10 cellular contexts compared by ENCODE assay signal in genomic region chr20:3010985-3011723, GRCh38. TPM values are rescaled to one million over a fixed set of nuclear protein-coding genes. Genes with fewer than 3 reads are reported as not detected.
DNase-seq lines count a peak whose midpoint lies in the region; ATAC-seq and TF ChIP-seq lines count a peak whose summit lies in the region.
"Had no signal": no experiment of that assay in that cellular context is flagged by ENCODE, and none has a peak within 500 bp of the region (broad histone marks: within the 10 kb centered on the region; RNA-seq: fewer than 3 reads in every experiment).

No MANE protein-coding gene starts in this region.

- no peaks in the 10 kb centered on the region for H3K4me1 ChIP-seq in left lung

- peaks cover 0 to 72% of the 10 kb centered on the region in 2 donors for H3K36me3 ChIP-seq in left lung

- in situ Hi-C loops in KBM-7 (cut with MboI; ENCODE audit: low pct_unique_long_range_greater_than_20kb, low sequenced_read_pairs) = no loop called here

- H3K27me3 Mint-ChIP-seq in HFFc6 (ENCODE audit: insufficient read depth) = peaks cover 2% of the 10 kb centered on the region; the same call in 1 of the 2 replicates
- H3K27me3 Mint-ChIP-seq in activated naive CD8-positive, alpha-beta T cell treated with anti-CD3 and anti-CD28 coated beads, Interleukin-2, amount 10 ng/mL, durations not matched to agents 7 days and 5 days = no peaks in the 10 kb centered on the region

- intact Hi-C loops in left lung (cut with DNase I) = no loop called here

- H3K9me3 ChIP-seq in left lung = no peaks in the 10 kb centered on the region

- no peak overlapping the region for H3K27ac ChIP-seq in left lung

- peaks cover 26% of the 10 kb centered on the region for H3K36me3 Mint-ChIP-seq in HFFc6 (ENCODE audit: low read depth)
- peaks cover 23% of the 10 kb centered on the region for H3K36me3 Mint-ChIP-seq in activated naive CD8-positive, alpha-beta T cell treated with anti-CD3 and anti-CD28 coated beads, Interleukin-2, amount 10 ng/mL, durations not matched to agents 7 days and 5 days

- H3K4me3 Mint-ChIP-seq in HFFc6 = no peak overlapping the region
- no peak overlapping the region for H3K4me3 Mint-ChIP-seq in activated naive CD8-positive, alpha-beta T cell treated with anti-CD3 and anti-CD28 coated beads, Interleukin-2, amount 10 ng/mL, durations not matched to agents 7 days and 5 days
- H3K4me3 Mint-ChIP-seq: neural crest cell had no signal

- peaks cover 18% of the 10 kb centered on the region for H3K4me1 Mint-ChIP-seq in HFFc6 (ENCODE audit: low read depth)
- H3K4me1 Mint-ChIP-seq in activated naive CD8-positive, alpha-beta T cell treated with anti-CD3 and anti-CD28 coated beads, Interleukin-2, amount 10 ng/mL, durations not matched to agents 7 days and 5 days = peaks cover 12% of the 10 kb centered on the region
- H3K4me1 Mint-ChIP-seq: neural crest cell had no signal

- no peaks in the 10 kb centered on the region for H3K27me3 ChIP-seq in left lung

- no peak for TF ChIP-seq CTCF in HFFc6 (IDR thresholded peaks at IDR 0.05)
- no peak for TF ChIP-seq CTCF in left lung (IDR thresholded peaks at IDR 0.05)

- peak; percentile 30 for ATAC-seq in activated naive CD8-positive, alpha-beta T cell treated with anti-CD3 and anti-CD28 coated beads, Interleukin-2, amount 10 ng/mL, durations not matched to agents 7 days and 5 days (ENCODE audit: low read depth)
- peak; percentile 14 for ATAC-seq in left lung
- no peak for ATAC-seq in GM21786 (IDR thresholded peaks at IDR 0.05; ENCODE audit: unreplicated experiment)

- H3K4me3 ChIP-seq in left lung = no peak overlapping the region

- no peaks in the 10 kb centered on the region for H3K9me3 Mint-ChIP-seq in HFFc6
- no peaks in the 10 kb centered on the region for H3K9me3 Mint-ChIP-seq in activated naive CD8-positive, alpha-beta T cell treated with anti-CD3 and anti-CD28 coated beads, Interleukin-2, amount 10 ng/mL, durations not matched to agents 7 days and 5 days
- H3K9me3 Mint-ChIP-seq: neural crest cell had no signal

- POLR2A ChIA-PET in activated naive CD8-positive, alpha-beta T cell treated with anti-CD3 and anti-CD28 coated beads, Interleukin-2, amount 10 ng/mL, durations not matched to agents 7 days and 5 days (lab: Charles Lee) = no interaction called here

- peak in 2 of 3 experiments; percentile 15 to 54 for DNase-seq in NCI-H1417 (lab: John Stamatoyannopoulos, UW)
- no peak for DNase-seq in NCI-H1417 treated with DMSO at 0.1 percent for 48 hours (lab: John Stamatoyannopoulos, UW)
- DNase-seq in HFFc6 = peak; percentile 60
- no peak for DNase-seq in activated naive CD8-positive, alpha-beta T cell treated with anti-CD3 and anti-CD28 coated beads, Interleukin-2, amount 10 ng/mL, durations not matched to agents 7 days and 5 days
- no peak for DNase-seq in left lung
- DNase-seq in mucosa of gallbladder (ENCODE audit: low spot score) = no peak
- DNase-seq in KBM-7 = no peak
- DNase-seq: 8988T had no signal

- H3K27ac Mint-ChIP-seq in HFFc6 = peak overlapping the region; percentile 58
- peak overlapping the region; percentile 5 for H3K27ac Mint-ChIP-seq in activated naive CD8-positive, alpha-beta T cell treated with anti-CD3 and anti-CD28 coated beads, Interleukin-2, amount 10 ng/mL, durations not matched to agents 7 days and 5 days

RNA-seq across cellular contexts. Expression of gene GNRH2, which starts 32.3 kb away (rescaled TPM):
- under 1 TPM in 1 of 6 experiments, not detected in 5; 0.26 TPM for total RNA-seq in HFFc6 (2021; fragmentation: NEBNext Ultra II Directional; extraction: Animal tissue kit (Norgen Biotek cat#: 25700))
- 1 to 10 TPM in 1 of 2 experiments, under 1 TPM in 1; 0.85 to 1.6 TPM for total RNA-seq in activated naive CD8-positive, alpha-beta T cell treated with anti-CD3 and anti-CD28 coated beads, Interleukin-2, amount 10 ng/mL, durations not matched to agents 7 days and 5 days
- total RNA-seq in left lung = under 1 TPM in 1 of 2 donors, not detected in 1; 0.63 TPM
- 0.75 TPM for total RNA-seq in mucosa of gallbladder

RNA-seq across cellular contexts. Expression of gene MRPS26, which starts 34.7 kb away (rescaled TPM):
- total RNA-seq in HFFc6 (2021; fragmentation: NEBNext Ultra II Directional; extraction: Animal tissue kit (Norgen Biotek cat#: 25700)) = 10 to 100 TPM; 31.7 to 46.8 (median 36.0) TPM
- total RNA-seq in activated naive CD8-positive, alpha-beta T cell treated with anti-CD3 and anti-CD28 coated beads, Interleukin-2, amount 10 ng/mL, durations not matched to agents 7 days and 5 days = 10 to 100 TPM; 30.4 to 32.6 TPM
- total RNA-seq in left lung (10 to 100 TPM; 37.4 to 40.4 TPM), mucosa of gallbladder (46.6 TPM)

Comparison
In these comparisons a context has a peak if more than half of its experiments do, and no peak if none do; other contexts are left out.
1. DNase-seq: peak in NCI-H1417 (2 of 3) and HFFc6 (single experiment); none in NCI-H1417 treated with DMSO at 0.1 percent for 48 hours (single experiment), activated naive CD8-positive, alpha-beta T cell treated with anti-CD3 and anti-CD28 coated beads, Interleukin-2, amount 10 ng/mL, durations not matched to agents 7 days and 5 days (single experiment), left lung (0 of 2), mucosa of gallbladder (single experiment) and KBM-7 (single experiment).